1 cellular context compared by ENCODE assay signal in the genomic region with DNA sequence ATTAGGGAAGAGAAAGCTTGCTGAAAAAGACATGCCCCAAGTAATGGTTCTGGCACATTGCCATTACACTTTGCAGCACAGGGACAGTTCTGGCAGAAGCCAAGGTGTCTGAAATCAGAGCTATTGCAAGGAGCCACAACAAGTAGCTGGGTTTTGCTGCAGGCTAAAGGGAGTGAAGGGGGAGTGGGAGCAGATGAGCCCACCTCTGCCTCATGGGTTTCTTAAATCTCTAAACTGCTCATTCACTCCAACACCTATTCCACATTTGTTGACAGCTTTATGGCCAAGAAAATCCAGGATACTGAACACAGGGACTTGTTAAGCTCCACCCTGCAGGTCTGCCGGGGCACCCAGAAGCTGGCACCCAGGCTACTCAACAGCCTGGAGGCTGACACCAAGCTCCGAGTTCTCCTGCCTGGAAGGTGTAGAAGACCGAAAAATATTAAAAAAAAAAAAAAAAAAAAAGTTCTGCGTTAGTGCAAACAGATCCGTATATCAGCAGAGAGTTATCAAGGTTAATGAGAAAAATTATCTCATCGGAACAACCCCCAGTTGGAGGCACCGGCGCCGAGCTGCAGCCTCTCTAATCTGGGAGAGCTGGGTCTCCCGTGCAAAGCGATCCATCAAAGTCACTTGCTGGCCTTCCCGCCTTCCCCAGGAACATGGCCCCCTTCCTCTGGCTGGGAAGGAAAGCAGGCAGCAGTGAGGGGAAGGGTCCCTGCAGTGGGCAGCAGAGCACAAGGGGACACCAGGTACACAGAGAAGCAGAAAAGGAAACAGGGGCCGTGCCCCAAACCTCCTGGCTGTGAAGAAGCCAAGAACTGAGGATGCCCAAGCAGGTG.
TF ChIP-seq lines count a peak whose summit lies in the region.

No MANE protein-coding gene starts in this region.

TF ChIP-seq in HEK293, 187 proteins besides CTCF, POLR2A, EP300 and RAD21 (continued from another document):
- no peak for TF ChIP-seq ZNF692 (tag by site-specific recombination; IDR thresholded peaks at IDR 0.05)
- peak; percentile 51 for TF ChIP-seq ZNF335 (tag by site-specific recombination; conservative IDR thresholded peaks at IDR 0.05)
- 0 out of 2 replicates have a peak, but pooled peaks have one; percentile 41 for TF ChIP-seq SP7 (tag by site-specific recombination; IDR thresholded peaks at IDR 0.05)
- peak; percentile 38; the same call in 1 of the 2 replicates for TF ChIP-seq HIC1 (tag by site-specific recombination; IDR thresholded peaks at IDR 0.05)
- TF ChIP-seq BCL11B (tag by site-specific recombination; IDR thresholded peaks at IDR 0.05; ENCODE audit: low read depth), result no peak
- 0 out of 2 replicates have a peak, but pooled peaks have one; percentile 40 for TF ChIP-seq MZF1 (tag by site-specific recombination; IDR thresholded peaks at IDR 0.05; ENCODE audit: borderline replicate concordance)
- TF ChIP-seq ZNF843 (tag by site-specific recombination; IDR thresholded peaks at IDR 0.05), result 0 out of 2 replicates have a peak, but pooled peaks have one; percentile 15
- peak; percentile 57; the same call in 1 of the 2 replicates for TF ChIP-seq SCRT1 (tag by site-specific recombination; IDR thresholded peaks at IDR 0.05; ENCODE audit: borderline replicate concordance)
- TF ChIP-seq KLF1 (tag by site-specific recombination; IDR thresholded peaks at IDR 0.05), result 0 out of 2 replicates have a peak, but pooled peaks have one; percentile 37
- peak; percentile 92 for TF ChIP-seq ZBTB44 (tag by site-specific recombination; IDR thresholded peaks at IDR 0.05)
- TF ChIP-seq KLF9 (tag by site-specific recombination; IDR thresholded peaks at IDR 0.05; ENCODE audit: low read depth), result 0 out of 2 replicates have a peak, but pooled peaks have one; percentile 17
- no peak for TF ChIP-seq ZNF24 (tag by site-specific recombination; IDR thresholded peaks at IDR 0.05)
- TF ChIP-seq ZNF585B (tag by site-specific recombination; IDR thresholded peaks at IDR 0.05), result no peak
- peak; percentile 92 for TF ChIP-seq ZNF600 (tag by site-specific recombination; IDR thresholded peaks at IDR 0.05)
- no peak for TF ChIP-seq ZNF776 (tag by site-specific recombination; IDR thresholded peaks at IDR 0.05; ENCODE audit: borderline replicate concordance)
- TF ChIP-seq EGR2 (tag by site-specific recombination; IDR thresholded peaks at IDR 0.05; ENCODE audit: low read depth), result no peak
- TF ChIP-seq SCRT2 (tag by site-specific recombination; IDR thresholded peaks at IDR 0.05), result peak; percentile 57; the same call in 1 of the 2 replicates
- peak; percentile 88 for TF ChIP-seq WT1 (tag by site-specific recombination; IDR thresholded peaks at IDR 0.05)
- TF ChIP-seq ZNF341 (tag by site-specific recombination; IDR thresholded peaks at IDR 0.05; ENCODE audit: low read depth), result 0 out of 2 replicates have a peak, but pooled peaks have one; percentile 36
- 0 out of 2 replicates have a peak, but pooled peaks have one; percentile 27 for TF ChIP-seq PATZ1 (tag by site-specific recombination; IDR thresholded peaks at IDR 0.05)
- no peak for TF ChIP-seq ZNF561 (tag by site-specific recombination; IDR thresholded peaks at IDR 0.05; ENCODE audit: borderline replicate concordance)
- peak; percentile 75 for TF ChIP-seq KLF17 (tag by site-specific recombination; IDR thresholded peaks at IDR 0.05)
- TF ChIP-seq, protein P1, sequence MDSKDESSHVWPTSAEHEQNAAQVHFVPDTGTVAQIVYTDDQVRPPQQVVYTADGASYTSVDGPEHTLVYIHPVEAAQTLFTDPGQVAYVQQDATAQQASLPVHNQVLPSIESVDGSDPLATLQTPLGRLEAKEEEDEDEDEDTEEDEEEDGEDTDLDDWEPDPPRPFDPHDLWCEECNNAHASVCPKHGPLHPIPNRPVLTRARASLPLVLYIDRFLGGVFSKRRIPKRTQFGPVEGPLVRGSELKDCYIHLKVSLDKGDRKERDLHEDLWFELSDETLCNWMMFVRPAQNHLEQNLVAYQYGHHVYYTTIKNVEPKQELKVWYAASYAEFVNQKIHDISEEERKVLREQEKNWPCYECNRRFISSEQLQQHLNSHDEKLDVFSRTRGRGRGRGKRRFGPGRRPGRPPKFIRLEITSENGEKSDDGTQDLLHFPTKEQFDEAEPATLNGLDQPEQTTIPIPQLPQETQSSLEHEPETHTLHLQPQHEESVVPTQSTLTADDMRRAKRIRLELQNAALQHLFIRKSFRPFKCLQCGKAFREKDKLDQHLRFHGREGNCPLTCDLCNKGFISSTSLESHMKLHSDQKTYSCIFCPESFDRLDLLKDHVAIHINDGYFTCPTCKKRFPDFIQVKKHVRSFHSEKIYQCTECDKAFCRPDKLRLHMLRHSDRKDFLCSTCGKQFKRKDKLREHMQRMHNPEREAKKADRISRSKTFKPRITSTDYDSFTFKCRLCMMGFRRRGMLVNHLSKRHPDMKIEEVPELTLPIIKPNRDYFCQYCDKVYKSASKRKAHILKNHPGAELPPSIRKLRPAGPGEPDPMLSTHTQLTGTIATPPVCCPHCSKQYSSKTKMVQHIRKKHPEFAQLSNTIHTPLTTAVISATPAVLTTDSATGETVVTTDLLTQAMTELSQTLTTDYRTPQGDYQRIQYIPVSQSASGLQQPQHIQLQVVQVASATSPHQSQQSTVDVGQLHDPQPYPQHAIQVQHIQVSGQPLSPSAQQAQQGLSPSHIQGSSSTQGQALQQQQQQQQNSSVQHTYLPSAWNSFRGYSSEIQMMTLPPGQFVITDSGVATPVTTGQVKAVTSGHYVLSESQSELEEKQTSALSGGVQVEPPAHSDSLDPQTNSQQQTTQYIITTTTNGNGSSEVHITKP (tag by site-specific recombination; IDR thresholded peaks at IDR 0.05), result peak; percentile 18; the same call in 1 of the 2 replicates
- peak; percentile 91 for TF ChIP-seq OSR2 (tag by site-specific recombination; IDR thresholded peaks at IDR 0.05)
- peak; percentile 31; the same call in 1 of the 2 replicates for TF ChIP-seq TRIM28 (IDR thresholded peaks at IDR 0.05; ENCODE audit: borderline replicate concordance, low read length)
- TF ChIP-seq ZNF639 (tag by site-specific recombination; IDR thresholded peaks at IDR 0.05), result no peak
- 0 out of 2 replicates have a peak, but pooled peaks have one; percentile 19 for TF ChIP-seq ZNF660 (tag by site-specific recombination; IDR thresholded peaks at IDR 0.05)
- peak; percentile 66 for TF ChIP-seq ZBTB17 (tag by site-specific recombination; IDR thresholded peaks at IDR 0.05)
